ENCODE assay signal across 1 cellular context in genomic region chr12:70254846-70255245, GRCh38.
TF ChIP-seq lines count a peak whose summit lies in the region.

No MANE protein-coding gene starts in this region.

TF ChIP-seq in neural cell, 6 proteins besides CTCF, POLR2A, EP300 and RAD21:
- no peak for TF ChIP-seq EZH2 (IDR thresholded peaks at IDR 0.05; ENCODE audit: borderline replicate concordance, insufficient read depth, low read length, poor library complexity, severe bottlenecking)
- TF ChIP-seq POLR2AphosphoS5 (IDR thresholded peaks at IDR 0.05), result no peak
- TF ChIP-seq SMC3 (conservative IDR thresholded peaks at IDR 0.05; ENCODE audit: poor library complexity), result no peak
- no peak for TF ChIP-seq MXI1 (conservative IDR thresholded peaks at IDR 0.05; ENCODE audit: poor library complexity, severe bottlenecking)
- TF ChIP-seq REST (IDR thresholded peaks at IDR 0.05; ENCODE audit: borderline replicate concordance), result no peak
- no peak for TF ChIP-seq TAF1 (IDR thresholded peaks at IDR 0.05; ENCODE audit: low read depth)
TF ChIP-seq in neural cell: peak in this region for 0.
